In the genomic region with DNA sequence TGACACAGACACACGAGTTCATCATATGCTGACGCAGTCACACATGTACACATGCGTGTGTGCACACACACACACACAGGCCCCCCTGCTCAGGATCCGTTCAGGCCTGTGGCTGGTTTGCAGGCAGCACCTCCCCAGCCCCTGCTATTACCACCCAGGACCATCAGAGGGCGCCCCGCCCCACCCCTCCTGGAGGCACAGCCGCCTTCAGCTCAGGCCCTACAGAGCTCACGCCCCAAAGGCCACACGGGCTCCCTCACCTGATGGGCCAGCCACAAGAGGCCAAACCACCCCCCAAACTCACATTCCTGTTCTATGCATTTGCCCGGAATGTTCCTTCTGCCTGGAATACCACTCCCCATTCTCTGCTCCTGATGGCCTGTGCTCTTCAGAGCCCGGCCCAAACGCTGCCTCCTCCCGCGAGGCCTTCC, we compare ENCODE assay signal across 8 cellular contexts. TPM values are rescaled to one million over a fixed set of nuclear protein-coding genes. Genes with fewer than 3 reads are reported as not detected.
DNase-seq lines count a peak whose midpoint lies in the region; ATAC-seq, FAIRE-seq and TF ChIP-seq lines count a peak whose summit lies in the region.
"Not testable (repeated sequence)": the region's sequence is repeated elsewhere in the genome, so short reads cannot be mapped to it uniquely, and the experiment has no call there.

No MANE protein-coding gene starts in this region.

- FAIRE-seq in kidney (lab: Jason Lieb, UNC); small intestine (lab: Jason Lieb, UNC): not testable (repeated sequence)

- 29 to 33% (median 30%) methylated on average over 13 to 14 of the region's 14 CpGs for WGBS in small intestine, 3 donors

- H3K4me3 Mint-ChIP-seq in activated CD8-positive, alpha-beta memory T cell treated with anti-CD3 and anti-CD28 coated beads, Interleukin-2, amount 10 ng/mL, durations not matched to agents 7 days and 5 days, result not testable (repeated sequence)

- not testable (repeated sequence) for H3K9me3 ChIP-seq in kidney (ENCODE audit: control insufficient read depth in 1 of 2, low read length in 2 of 2); small intestine (ENCODE audit: control insufficient read depth, low read depth); upper lobe of right lung

- not testable (repeated sequence) for H3K4me3 ChIP-seq in kidney (ENCODE audit: low read length in 2 of 2); small intestine (ENCODE audit: low read depth in 1 of 2, low read length in 2 of 2); upper lobe of right lung

- not testable (repeated sequence) for H3K27me3 ChIP-seq in small intestine (ENCODE audit: control insufficient read depth in 2 of 2, insufficient read depth in 2 of 2, low read length in 2 of 2); upper lobe of right lung

- H3K9ac ChIP-seq in kidney (ENCODE audit: low read length in 2 of 2), result not testable (repeated sequence)

- H3K27me3 Mint-ChIP-seq in activated CD8-positive, alpha-beta memory T cell treated with anti-CD3 and anti-CD28 coated beads, Interleukin-2, amount 10 ng/mL, durations not matched to agents 7 days and 5 days, result not testable (repeated sequence)

- H3K4me1 Mint-ChIP-seq in activated CD8-positive, alpha-beta memory T cell treated with anti-CD3 and anti-CD28 coated beads, Interleukin-2, amount 10 ng/mL, durations not matched to agents 7 days and 5 days, result not testable (repeated sequence)

- H3K4me1 ChIP-seq in kidney (ENCODE audit: control insufficient read depth in 1 of 2, insufficient read depth in 1 of 2, low read depth in 1 of 2, low read length in 2 of 2); small intestine (ENCODE audit: control insufficient read depth in 2 of 2, insufficient read depth in 1 of 2, low read depth in 1 of 2, low read length in 1 of 2); upper lobe of right lung: not testable (repeated sequence)

- not testable (repeated sequence) for H3K9me3 Mint-ChIP-seq in activated CD8-positive, alpha-beta memory T cell treated with anti-CD3 and anti-CD28 coated beads, Interleukin-2, amount 10 ng/mL, durations not matched to agents 7 days and 5 days (ENCODE audit: low read depth)

- DNase-seq in GM03348 (ENCODE audit: low spot score), result peak; percentile 71
- peak; percentile 41 for DNase-seq in KG1 (lab: John Stamatoyannopoulos, UW)
- peak; percentile 29 for DNase-seq in RKO (ENCODE audit: low spot score)
- DNase-seq in activated CD8-positive, alpha-beta memory T cell treated with anti-CD3 and anti-CD28 coated beads, Interleukin-2, amount 10 ng/mL, durations not matched to agents 7 days and 5 days, result peak; percentile 87
- peak; percentile 31 for DNase-seq in cerebellum (ENCODE audit: low spot score)
- DNase-seq in kidney, result peak; percentile 88
- DNase-seq in small intestine, result peak; percentile 60
- peak; percentile 91 for DNase-seq in upper lobe of right lung

- not testable (repeated sequence) for H3K27ac ChIP-seq in kidney (ENCODE audit: low read depth in 2 of 2, low read length in 2 of 2); small intestine (ENCODE audit: low read depth in 1 of 2, low read length in 1 of 2); upper lobe of right lung

- not testable (repeated sequence) for H3K36me3 Mint-ChIP-seq in activated CD8-positive, alpha-beta memory T cell treated with anti-CD3 and anti-CD28 coated beads, Interleukin-2, amount 10 ng/mL, durations not matched to agents 7 days and 5 days

- peak; percentile 69 for ATAC-seq in activated CD8-positive, alpha-beta memory T cell treated with anti-CD3 and anti-CD28 coated beads, Interleukin-2, amount 10 ng/mL, durations not matched to agents 7 days and 5 days
- peak; percentile 88 for ATAC-seq in upper lobe of right lung

- TF ChIP-seq CTCF in kidney (IDR thresholded peaks at IDR 0.05; ENCODE audit: borderline replicate concordance, extremely low read depth, insufficient read depth), result peak; percentile 61
- TF ChIP-seq CTCF in upper lobe of right lung (IDR thresholded peaks at IDR 0.05), result peak; percentile 86

- CTCF ChIA-PET in activated CD8-positive, alpha-beta memory T cell treated with anti-CD3 and anti-CD28 coated beads, Interleukin-2, amount 10 ng/mL, durations not matched to agents 7 days and 5 days (lab: Charles Lee), result interaction anchor here (0.6 to 4.5 kb wide), 19 partner anchors 9 to 1006 kb away, joined by 3 to 35 read pairs (median 4); a partner anchor contains a TSS

- intact Hi-C loops in kidney (cut with DNase I); upper lobe of right lung (cut with DNase I): not testable (repeated sequence)

- H3K36me3 ChIP-seq in kidney (ENCODE audit: control insufficient read depth in 1 of 2, insufficient read depth in 2 of 2, low read length in 2 of 2); small intestine (ENCODE audit: control insufficient read depth in 2 of 2, insufficient read depth in 2 of 2, low read length in 2 of 2); upper lobe of right lung: not testable (repeated sequence)

- H3K27ac Mint-ChIP-seq in activated CD8-positive, alpha-beta memory T cell treated with anti-CD3 and anti-CD28 coated beads, Interleukin-2, amount 10 ng/mL, durations not matched to agents 7 days and 5 days, result not testable (repeated sequence)

RNA-seq across cellular contexts. Expression of a gene that starts 26.4 kb away (rescaled TPM):
- under 1 TPM in 1 of 2 experiments, not detected in 1; 0.07 TPM for total RNA-seq in activated CD8-positive, alpha-beta memory T cell treated with anti-CD3 and anti-CD28 coated beads, Interleukin-2, amount 10 ng/mL, durations not matched to agents 7 days and 5 days
- 9.6 TPM for total RNA-seq in cerebellum
- total RNA-seq in kidney, result 30.7 TPM
- polyA plus RNA-seq in kidney (ENCODE audit: insufficient read depth, low read depth, low replicate concordance), result 4.4 TPM
- polyA plus RNA-seq in small intestine, result 1 to 10 TPM in 1 of 3 donors, under 1 TPM in 2; 0.22 to 7.2 (median 0.54) TPM
- total RNA-seq in upper lobe of right lung, result 12.6 TPM

RNA-seq across cellular contexts. Expression of a gene that starts 38.5 kb away (rescaled TPM):
- total RNA-seq in activated CD8-positive, alpha-beta memory T cell treated with anti-CD3 and anti-CD28 coated beads, Interleukin-2, amount 10 ng/mL, durations not matched to agents 7 days and 5 days, result 1 to 10 TPM; 1.4 to 3.5 TPM
- total RNA-seq in cerebellum, result 4.3 TPM
- total RNA-seq in kidney, result 20.2 TPM
- polyA plus RNA-seq in kidney (ENCODE audit: insufficient read depth, low read depth, low replicate concordance), result 14.2 TPM
- 10 to 100 TPM; 11.0 to 18.0 (median 12.4) TPM for polyA plus RNA-seq in small intestine
- total RNA-seq in upper lobe of right lung, result 31.0 TPM

RNA-seq across cellular contexts. Expression of a gene that starts 46.2 kb away (rescaled TPM):
- total RNA-seq in activated CD8-positive, alpha-beta memory T cell treated with anti-CD3 and anti-CD28 coated beads, Interleukin-2, amount 10 ng/mL, durations not matched to agents 7 days and 5 days, result 100 to 1,000 TPM in 1 of 2 experiments, 10 to 100 TPM in 1; 84.0 to 109 TPM
- total RNA-seq in cerebellum (26.3 TPM), kidney (52.0 TPM), upper lobe of right lung (54.9 TPM)
- polyA plus RNA-seq in kidney (ENCODE audit: insufficient read depth, low read depth, low replicate concordance) (95.0 TPM), small intestine (100 to 1,000 TPM in 1 of 3 donors, 10 to 100 TPM in 2; 93.2 to 139 (median 93.3) TPM)

Comparison
In these comparisons a context has a peak if more than half of its experiments do, and no peak if none do; other contexts are left out.
1. DNase-seq: peak in every context shown above with its lines; median percentile 91 in upper lobe of right lung; 88 in kidney; 87 in activated CD8-positive, alpha-beta memory T cell treated with anti-CD3 and anti-CD28 coated beads, Interleukin-2, amount 10 ng/mL, durations not matched to agents 7 days and 5 days; 71 in GM03348; 60 in small intestine; 41 in KG1; 31 in cerebellum; 29 in RKO.